8 cellular contexts compared by ENCODE assay signal in genomic region chr16:79598341-79599181, GRCh38. TPM values are rescaled to one million over a fixed set of nuclear protein-coding genes. Genes with fewer than 3 reads are reported as not detected.
DNase-seq lines count a peak whose midpoint lies in the region; ATAC-seq, FAIRE-seq and TF ChIP-seq lines count a peak whose summit lies in the region.

No MANE protein-coding gene starts in this region.

- peak overlapping the region; percentile 90; the same call in 1 of the 2 replicates for H2BK12ac ChIP-seq in H1 (ENCODE audit: low read depth, low read length)

- H3K23me2 ChIP-seq in H1 (ENCODE audit: low read depth, low read length), result peaks cover 28% of the 10 kb centered on the region

- no peak overlapping the region for H2BK20ac ChIP-seq in H1 (ENCODE audit: low read length)

- H4K8ac ChIP-seq in H1 (ENCODE audit: extremely low read depth, insufficient read depth, low read length) (peak overlapping the region; percentile 66), mesendoderm (ENCODE audit: low read depth, low read length) (no peak overlapping the region)

- peak; percentile 71 for DNase-seq in CD1c-positive myeloid dendritic cell (ENCODE audit: extremely low spot score)
- DNase-seq in NCI-H1092 (lab: John Stamatoyannopoulos, UW), result peak; percentile 78
- peak; percentile 53 to 60 for DNase-seq in activated CD4-positive, alpha-beta T cell treated with anti-CD3 and anti-CD28 coated beads, Interleukin-2, amount 50 U/mL, for 48 hours
- DNase-seq in H1 (ENCODE audit: low read depth in 1 of 2, low spot score in 2 of 2), result peak; percentile 46 to 67
- DNase-seq in mesendoderm, result peak; percentile 90
- DNase-seq in stimulated activated naive CD8-positive, alpha-beta T cell treated with anti-CD3 and anti-CD28 coated beads, Interleukin-15, Interleukin-2, amounts not matched to agents 100 U/mL and 50 U/mL, for 24 hours, result peak; percentile 43
- DNase-seq in T1000 (lab: John Stamatoyannopoulos, UW), result no peak

- ATAC-seq in stimulated activated naive CD8-positive, alpha-beta T cell treated with anti-CD3 and anti-CD28 coated beads, Interleukin-15, Interleukin-2, amounts not matched to agents 100 U/mL and 50 U/mL, for 24 hours, result no peak
- ATAC-seq in HG03045 (IDR thresholded peaks at IDR 0.05; ENCODE audit: unreplicated experiment), result no peak

- H3K18ac ChIP-seq in H1 (ENCODE audit: extremely low read depth, low read length) (peak overlapping the region; percentile 71; the same call in 1 of the 2 replicates), mesendoderm (ENCODE audit: low read length) (no peak overlapping the region)

- H3K4me3 ChIP-seq in H1 (ENCODE audit: extremely low read depth in 1 of 4, insufficient read depth in 2 of 4, low read depth in 3 of 4, low read length in 4 of 4) (peak overlapping the region; percentile 67 to 78 (median 74)), mesendoderm (ENCODE audit: low read length) (peak overlapping the region; percentile 3)

- H3K4ac ChIP-seq in H1 (replicated peaks; ENCODE audit: insufficient read length, low read depth, low read length) (no peak overlapping the region), mesendoderm (ENCODE audit: low read depth, low read length) (no peak overlapping the region)

- peak; percentile 35 to 65 (median 53); a peak in 3 of 4 replicates for TF ChIP-seq CTCF in H1 (IDR thresholded peaks at IDR 0.05; ENCODE audit: control extremely low read depth in 1 of 3, insufficient read depth in 1 of 3, low read depth in 1 of 3, low read length in 3 of 3)

- WGBS in H1 (ENCODE audit: extremely low coverage in 1 of 2, insufficient coverage in 1 of 2, insufficient read length in 1 of 2, insufficient replicate concordance in 2 of 2, low coverage in 1 of 2, low lambda C conversion rate in 2 of 2, missing lambda C conversion rate in 1 of 2), 2 experiments, result 3% methylated on average over 37 of the region's 51 CpGs; no CpG with 5 or more reads in 1 of the 2 experiments
- no CpG with 5 or more reads among the region's 51 CpGs for WGBS in mesendoderm (ENCODE audit: extremely low coverage, insufficient coverage, low lambda C conversion rate)

- H3K36me3 ChIP-seq in H1 (ENCODE audit: control insufficient read depth in 2 of 4, insufficient read depth in 4 of 4, low read length in 3 of 4), result no peaks in the 10 kb centered on the region
- no peaks in the 10 kb centered on the region for H3K36me3 ChIP-seq in mesendoderm (ENCODE audit: control insufficient read depth, insufficient read depth, low read length)

- no peak overlapping the region for H3K27ac ChIP-seq in H1 (ENCODE audit: low read depth, low read length)
- no peak overlapping the region for H3K27ac ChIP-seq in mesendoderm (ENCODE audit: low read depth, low read length)

- peak; percentile 65 to 71 for TF ChIP-seq RAD21 in H1 (IDR thresholded peaks at IDR 0.05 in 1 of 2, conservative IDR thresholded peaks at IDR 0.05 in 1 of 2; ENCODE audit: low read depth in 2 of 2, low read length in 2 of 2)

- H2BK5ac ChIP-seq in H1 (ENCODE audit: low read depth, low read length) (no peak overlapping the region), mesendoderm (ENCODE audit: low read length) (no peak overlapping the region)

- no peak overlapping the region for H3K14ac ChIP-seq in H1 (ENCODE audit: insufficient read length)

- H3K9ac ChIP-seq in H1 (replicated peaks in 1 of 4; ENCODE audit: extremely low read depth in 1 of 4, low read depth in 3 of 4, low read length in 3 of 4) (peak overlapping the region in 3 of 4 experiments; percentile 43 to 55 (median 48); a peak in 4 of 7 replicates), mesendoderm (ENCODE audit: low read length) (peak overlapping the region; percentile 0)

- no peak for TF ChIP-seq POLR2A in H1 (IDR thresholded peaks at IDR 0.05; ENCODE audit: control extremely low read depth in 1 of 2, low read depth in 2 of 2, low read length in 2 of 2)

- no peaks in the 10 kb centered on the region; a peak in 1 of 4 replicates for H3K79me2 ChIP-seq in H1 (ENCODE audit: control insufficient read depth in 1 of 2, insufficient read depth in 2 of 2, low read length in 2 of 2)
- no peaks in the 10 kb centered on the region for H3K79me2 ChIP-seq in mesendoderm (ENCODE audit: control insufficient read depth, insufficient read depth, low read length)

- no peak overlapping the region for H4K91ac ChIP-seq in H1 (replicated peaks; ENCODE audit: insufficient read length, low read length)

- no peak overlapping the region for H4K5ac ChIP-seq in H1 (ENCODE audit: insufficient read length, low read depth, low read length)
- H4K5ac ChIP-seq in mesendoderm (ENCODE audit: low read length), result no peak overlapping the region

- no peak overlapping the region for H2BK15ac ChIP-seq in H1 (ENCODE audit: low read length)
- H2BK15ac ChIP-seq in mesendoderm (replicated peaks; ENCODE audit: low read depth), result no peak overlapping the region

- POLR2A ChIA-PET in H1 (lab: Charles Lee; ENCODE audit: partially characterized antibody), result no interaction called here

- H2AFZ ChIP-seq in H1 (ENCODE audit: low read length), result peak overlapping the region; percentile 80

- H3K56ac ChIP-seq in H1 (replicated peaks; ENCODE audit: insufficient read length, low read depth, low read length), result no peak overlapping the region
- peak overlapping the region; percentile 73 for H3K56ac ChIP-seq in mesendoderm (ENCODE audit: low read length)

- CTCF ChIA-PET in H1 (lab: Charles Lee; ENCODE audit: partially characterized antibody), result interaction anchor here (0.6 to 1.2 kb wide), 5 partner anchors 10 to 893 kb away, joined by 3 to 4 read pairs (median 3); no protein-coding TSS in a partner anchor

- H3K4me1 ChIP-seq in H1 (replicated peaks in 1 of 4; ENCODE audit: control insufficient read depth in 3 of 4, insufficient read depth in 4 of 4, low read length in 3 of 4) (peaks cover 0 to 7% (median 0%) of the 10 kb centered on the region in 4 experiments; a peak in 1 of 7 replicates), mesendoderm (ENCODE audit: control insufficient read depth, low read depth, low read length) (no peaks in the 10 kb centered on the region)

- no peaks in the 10 kb centered on the region for H3K79me1 ChIP-seq in H1 (ENCODE audit: low read depth, low read length)
- H3K79me1 ChIP-seq in mesendoderm (ENCODE audit: low read length), result no peaks in the 10 kb centered on the region

- no peaks in the 10 kb centered on the region for H3K9me3 ChIP-seq in H1 (ENCODE audit: insufficient read depth in 2 of 2, low read depth in 1 of 2, low read length in 1 of 2)

- H3K4me2 ChIP-seq in H1 (ENCODE audit: insufficient read depth in 1 of 2, low read depth in 2 of 2, low read length in 2 of 2) (peak overlapping the region; percentile 95 to 100), mesendoderm (ENCODE audit: low read length) (peak overlapping the region; percentile 2)

- H3K27me3 ChIP-seq in H1 (replicated peaks in 1 of 4; ENCODE audit: control insufficient read depth in 3 of 4, extremely low read depth in 1 of 4, insufficient read depth in 3 of 4, low read length in 3 of 4) (peaks cover 0 to 8% (median 6%) of the 10 kb centered on the region in 4 experiments; a peak in 3 of 7 replicates), mesendoderm (ENCODE audit: insufficient read depth, low read length, poor library complexity) (no peaks in the 10 kb centered on the region)

- no peak for FAIRE-seq in H1 (lab: Jason Lieb, UNC)

- no peak overlapping the region for H2BK120ac ChIP-seq in H1 (replicated peaks; ENCODE audit: low read depth, low read length)
- H2BK120ac ChIP-seq in mesendoderm (ENCODE audit: low read depth, low read length), result no peak overlapping the region

- H3K23ac ChIP-seq in H1 (ENCODE audit: insufficient read length) (no peak overlapping the region), mesendoderm (ENCODE audit: low read length) (no peak overlapping the region)

- TF ChIP-seq EP300 in H1 (IDR thresholded peaks at IDR 0.05; ENCODE audit: borderline replicate concordance in 1 of 2, low read depth in 2 of 2, low read length in 2 of 2), result no peak

- H2AK5ac ChIP-seq in H1 (ENCODE audit: low read depth, low read length) (no peak overlapping the region), mesendoderm (ENCODE audit: low read length) (no peak overlapping the region)

- H4K20me1 ChIP-seq in H1 (replicated peaks in 1 of 2; ENCODE audit: control insufficient read depth in 1 of 2, insufficient read depth in 2 of 2, low read length in 2 of 2), result no peaks in the 10 kb centered on the region

TF ChIP-seq in H1, 55 proteins besides CTCF, POLR2A, EP300 and RAD21 (continues in another document):
- TF ChIP-seq ASH2L (IDR thresholded peaks at IDR 0.05; ENCODE audit: low read length) (peak; percentile 7), CHD1 (IDR thresholded peaks at IDR 0.05; ENCODE audit: low read depth, low read length) (no peak), SIRT6 (IDR thresholded peaks at IDR 0.05; ENCODE audit: low read length) (no peak), KDM4A (IDR thresholded peaks at IDR 0.05; ENCODE audit: low read depth, low read length, severe bottlenecking) (no peak), CEBPB (IDR thresholded peaks at IDR 0.05; ENCODE audit: low read depth, low read length) (no peak), RBBP5 (IDR thresholded peaks at IDR 0.05; ENCODE audit: borderline replicate concordance, low read depth, low read length) (0 out of 2 replicates have a peak, but pooled peaks have one; percentile 14), E2F6 (IDR thresholded peaks at IDR 0.05) (no peak), TCF12 (IDR thresholded peaks at IDR 0.05; ENCODE audit: low read depth, low read length) (0 out of 2 replicates have a peak, but pooled peaks have one; percentile 6), JUN (IDR thresholded peaks at IDR 0.05; ENCODE audit: low read depth, low read length) (no peak), SIN3A (conservative IDR thresholded peaks at IDR 0.05 in 1 of 2, IDR thresholded peaks at IDR 0.05 in 1 of 2; ENCODE audit: low read depth in 1 of 2, low read length in 2 of 2) (no peak)

RNA-seq across cellular contexts. Expression of gene MAF, which starts 2.0 kb away (rescaled TPM):
- total RNA-seq in H1 (2021; fragmentation: NEBNext Ultra II Directional; extraction: Animal tissue kit (Norgen Biotek cat#: 25700)), result 2.7 TPM in 2 replicates
- 1.3 and 1.9 TPM in 2 replicates for polyA plus RNA-seq in H1 (2011; rRNA removed)
- polyA plus RNA-seq in H1 (2011; cell fraction: cytosol; rRNA removed), result 2.1 TPM
- polyA plus RNA-seq in H1 (2011; cell fraction: nucleus; rRNA removed), result 3.9 TPM
- polyA plus RNA-seq in H1 (2012, experiment 1 of 2), result 1.9 to 3.3 TPM (median 2.7 TPM) in 4 replicates
- polyA plus RNA-seq in H1 (2012, experiment 2 of 2), result 1.0 TPM
- 1.8 TPM for polyA plus RNA-seq in H1 (2013, experiment 1 of 2)
- polyA plus RNA-seq in H1 (2013, experiment 2 of 2), result 1.7 TPM
- polyA minus RNA-seq in H1 (2011; rRNA and poly(A)+ RNA removed), result 0.44 and 0.57 TPM in 2 replicates
- 3.0 TPM for polyA minus RNA-seq in H1 (2011; cell fraction: cytosol; rRNA and poly(A)+ RNA removed)
- 3.2 TPM for polyA minus RNA-seq in H1 (2011; cell fraction: nucleus; rRNA and poly(A)+ RNA removed)
- polyA plus RNA-seq in mesendoderm (2013, experiment 1 of 2), result 0.37 TPM
- polyA plus RNA-seq in mesendoderm (2013, experiment 2 of 2), result 0.39 TPM
